ENCODE assay signal across 8 cellular contexts in genomic region chr4:184475096-184475461, GRCh38. TPM values are rescaled to one million over a fixed set of nuclear protein-coding genes. Genes with fewer than 3 reads are reported as not detected.
DNase-seq lines count a peak whose midpoint lies in the region; ATAC-seq and TF ChIP-seq lines count a peak whose summit lies in the region.

No MANE protein-coding gene starts in this region.

- peak; percentile 35 for DNase-seq in CMK (ENCODE audit: low read depth)
- peak; percentile 40 to 47 for DNase-seq in HL-60 (ENCODE audit: low read depth in 1 of 2, low spot score in 1 of 2)
- DNase-seq in dedifferentiated amniotic fluid mesenchymal stem cell (ENCODE audit: extremely low spot score) = peak; percentile 31
- DNase-seq in lower leg skin (ENCODE audit: low spot score in 2 of 2) = peak; percentile 57 to 90
- DNase-seq in stimulated activated CD4-positive, alpha-beta T cell treated with anti-CD3 and anti-CD28 coated beads, TNF-alpha, amount 100 ng/mL, for 4 hours (ENCODE audit: low read depth in 3 of 3) = peak in 2 of 3 experiments; percentile 51 to 55
- no peak for DNase-seq in NCI-H446 (lab: John Stamatoyannopoulos, UW)

- peak overlapping the region; percentile 95 for H3K27ac ChIP-seq in HL-60 (replicated peaks)

- no peak for TF ChIP-seq CTCF in HL-60 (IDR thresholded peaks at IDR 0.05; ENCODE audit: insufficient read depth, low read length)
- no peak for TF ChIP-seq CTCF in lower leg skin (IDR thresholded peaks at IDR 0.05)

- intact Hi-C loops in lower leg skin (cut with DNase I; ENCODE audit: low total_unique reads) = no loop called here

- no peaks in the 10 kb centered on the region for H3K27me3 ChIP-seq in HL-60 (ENCODE audit: insufficient read depth, poor library complexity, severe bottlenecking)

- ATAC-seq in GM19467 (IDR thresholded peaks at IDR 0.05; ENCODE audit: unreplicated experiment) = peak; percentile 14
- ATAC-seq in activated CD4-positive, CD25-positive, alpha-beta regulatory T cell treated with anti-CD3 and anti-CD28 coated beads, Interleukin-2, amount 50 U/mL, for 24 hours = peak; percentile 39 to 40

- H3K4me3 ChIP-seq in HL-60 (replicated peaks; ENCODE audit: insufficient read depth, low read length) = peak overlapping the region; percentile 67
- H3K4me3 ChIP-seq in lower leg skin (ENCODE audit: low read depth, poor library complexity, severe bottlenecking) = peak overlapping the region; percentile 95

- WGBS in lower leg skin, 2 donors = 1 to 2% methylated on average over 14 to 17 of the region's 17 CpGs

- TF ChIP-seq POLR2A in lower leg skin (IDR thresholded peaks at IDR 0.05) = no peak

RNA-seq across cellular contexts. Expression of gene IRF2, which starts 0.7 kb away (rescaled TPM):
- 10 to 100 TPM; 31.6 to 44.0 (median 38.4) TPM for total RNA-seq in lower leg skin

Comparison
In these comparisons a context has a peak if more than half of its experiments do, and no peak if none do; other contexts are left out.
1. DNase-seq: peak in CMK (single experiment), HL-60 (2 of 2), dedifferentiated amniotic fluid mesenchymal stem cell (single experiment), lower leg skin (2 of 2) and stimulated activated CD4-positive, alpha-beta T cell treated with anti-CD3 and anti-CD28 coated beads, TNF-alpha, amount 100 ng/mL, for 4 hours (2 of 3); none in NCI-H446 (0 of 2).